Comparison of ENCODE assay signal across 1 cellular context in the genomic region with DNA sequence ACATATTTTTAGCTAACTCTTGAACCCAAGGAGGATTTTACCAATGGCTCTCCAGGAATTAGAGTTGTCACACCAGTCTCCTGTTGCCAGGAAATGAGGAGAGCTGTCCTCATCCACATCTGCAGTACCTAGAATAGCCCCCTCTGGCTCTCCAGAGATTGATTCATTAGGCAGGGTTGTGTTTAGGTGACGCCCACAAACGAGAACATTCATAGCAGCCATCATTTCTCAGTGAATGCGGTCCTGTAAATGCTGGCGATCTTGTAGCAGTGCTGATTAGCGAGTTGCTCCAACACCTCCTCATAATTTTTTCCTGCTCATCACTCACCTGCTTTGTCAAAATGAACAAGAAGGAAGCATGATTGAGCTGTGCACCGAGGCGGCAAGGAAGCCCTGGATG.
TF ChIP-seq lines count a peak whose summit lies in the region.

No MANE protein-coding gene starts in this region.

TF ChIP-seq in H1, 55 proteins besides CTCF, POLR2A, EP300 and RAD21:
- TF ChIP-seq HDAC6 (IDR thresholded peaks at IDR 0.05; ENCODE audit: low read depth, low read length) (no peak), EZH2 (IDR thresholded peaks at IDR 0.05; ENCODE audit: low read depth, low read length, severe bottlenecking) (no peak), SIX5 (IDR thresholded peaks at IDR 0.05; ENCODE audit: low read depth, low read length) (no peak), ATF2 (IDR thresholded peaks at IDR 0.05; ENCODE audit: low read length) (no peak), TEAD4 (IDR thresholded peaks at IDR 0.05; ENCODE audit: low read depth, low read length) (no peak), SP2 (IDR thresholded peaks at IDR 0.05; ENCODE audit: low read length) (no peak), ASH2L (IDR thresholded peaks at IDR 0.05; ENCODE audit: low read length) (no peak), MAX (IDR thresholded peaks at IDR 0.05) (no peak), CTBP2 (IDR thresholded peaks at IDR 0.05; ENCODE audit: borderline replicate concordance, insufficient read depth, insufficient read length, low read length) (no peak), ATF3 (IDR thresholded peaks at IDR 0.05; ENCODE audit: insufficient read depth, low read depth, low read length) (no peak), GTF2F1 (IDR thresholded peaks at IDR 0.05; ENCODE audit: borderline replicate concordance, low read depth, low read length) (no peak), ZNF274 (IDR thresholded peaks at IDR 0.05; ENCODE audit: borderline replicate concordance, extremely low read depth, low read length) (no peak), SIN3A (conservative IDR thresholded peaks at IDR 0.05 in 1 of 2, IDR thresholded peaks at IDR 0.05 in 1 of 2; ENCODE audit: low read depth in 1 of 2, low read length in 2 of 2) (no peak), RFX5 (IDR thresholded peaks at IDR 0.05; ENCODE audit: borderline replicate concordance, low read depth, low read length) (no peak), CHD1 (IDR thresholded peaks at IDR 0.05; ENCODE audit: low read depth, low read length) (no peak), NRF1 (IDR thresholded peaks at IDR 0.05; ENCODE audit: low read depth, low read length) (no peak), SIRT6 (IDR thresholded peaks at IDR 0.05; ENCODE audit: low read length) (no peak)
- TF ChIP-seq, protein P1, sequence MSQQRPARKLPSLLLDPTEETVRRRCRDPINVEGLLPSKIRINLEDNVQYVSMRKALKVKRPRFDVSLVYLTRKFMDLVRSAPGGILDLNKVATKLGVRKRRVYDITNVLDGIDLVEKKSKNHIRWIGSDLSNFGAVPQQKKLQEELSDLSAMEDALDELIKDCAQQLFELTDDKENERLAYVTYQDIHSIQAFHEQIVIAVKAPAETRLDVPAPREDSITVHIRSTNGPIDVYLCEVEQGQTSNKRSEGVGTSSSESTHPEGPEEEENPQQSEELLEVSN (IDR thresholded peaks at IDR 0.05) = no peak
